Comparison of ENCODE assay signal across 18 cellular contexts in the genomic region with DNA sequence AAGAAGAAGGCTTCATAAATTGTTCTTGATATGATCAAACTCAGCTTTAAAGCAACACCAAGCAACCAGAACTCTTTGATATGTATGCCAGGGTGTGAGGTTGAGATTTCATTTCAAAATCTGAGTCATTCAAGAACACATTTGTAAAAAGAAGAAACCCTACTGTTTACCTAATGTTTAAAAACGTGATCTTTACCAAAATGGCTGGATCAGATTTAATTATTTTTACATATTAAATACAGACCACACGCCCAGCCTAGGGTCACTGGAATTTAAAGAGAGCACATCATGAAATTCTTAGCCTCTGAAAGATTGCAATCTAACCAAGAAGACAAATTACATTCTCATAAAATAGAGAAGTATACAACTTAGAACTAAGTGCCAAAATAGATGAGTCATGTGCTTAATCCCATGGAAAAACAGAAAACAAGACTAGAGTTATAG.
DNase-seq lines count a peak whose midpoint lies in the region; ATAC-seq and TF ChIP-seq lines count a peak whose summit lies in the region.
"Had no signal": no experiment of that assay in that cellular context is flagged by ENCODE, and none has a peak within 500 bp of the region (broad histone marks: within the 10 kb centered on the region; RNA-seq: fewer than 3 reads in every experiment).

No MANE protein-coding gene starts in this region.

- CTCF ChIA-PET in HCT116 (lab: Charles Lee) (interaction anchor here (1.7 kb wide), 1 partner anchor 9 kb away, joined by 4 read pairs; no protein-coding TSS in a partner anchor), Calu3 (lab: Charles Lee) (no interaction called here)

- H3K4me1 ChIP-seq in HCT116 (ENCODE audit: control insufficient read depth in 1 of 2, insufficient read depth in 2 of 2, low read length in 2 of 2) (peaks cover 15 to 37% of the 10 kb centered on the region in 2 experiments), foreskin keratinocyte (peaks cover 12% of the 10 kb centered on the region)
- H3K4me1 ChIP-seq: heart left ventricle had no signal

- no peak for TF ChIP-seq CTCF in HCT116 (IDR thresholded peaks at IDR 0.05 in 2 of 3, conservative IDR thresholded peaks at IDR 0.05 in 1 of 3; ENCODE audit: borderline replicate concordance in 1 of 3, insufficient read depth in 1 of 3, low read depth in 2 of 3, low read length in 2 of 3)
- no peak for TF ChIP-seq CTCF in astrocyte of the cerebellum (IDR thresholded peaks at IDR 0.05; ENCODE audit: low read depth, low read length, missing control alignments)
- TF ChIP-seq CTCF in foreskin keratinocyte (conservative IDR thresholded peaks at IDR 0.05), result no peak
- TF ChIP-seq CTCF in Calu3 (IDR thresholded peaks at IDR 0.05; ENCODE audit: unreplicated experiment), result no peak

- no peaks in the 10 kb centered on the region for H3K79me2 ChIP-seq in HCT116 (ENCODE audit: insufficient read depth, low read length)

- H2AFZ ChIP-seq in HCT116 (ENCODE audit: low read depth, low read length, poor library complexity, severe bottlenecking), result peak overlapping the region; percentile 98

- H3K4me3 Mint-ChIP-seq in Calu3 (ENCODE audit: low read depth, unreplicated experiment), result no peak overlapping the region
- H3K4me3 Mint-ChIP-seq: naive B cell had no signal

- peaks cover 0 to 9% of the 10 kb centered on the region in 2 experiments; a peak in 1 of 4 replicates for H3K36me3 ChIP-seq in HCT116 (ENCODE audit: control insufficient read depth in 1 of 2, insufficient read depth in 2 of 2, low read length in 2 of 2)
- H3K36me3 ChIP-seq: heart left ventricle, MG63 had no signal

- TF ChIP-seq RAD21 in HCT116 (IDR thresholded peaks at IDR 0.05; ENCODE audit: low read depth), result no peak

- no peaks in the 10 kb centered on the region for H3K9me3 Mint-ChIP-seq in Calu3 (ENCODE audit: low read depth, unreplicated experiment)

- H3K27ac Mint-ChIP-seq in Calu3 (ENCODE audit: unreplicated experiment), result no peak overlapping the region
- H3K27ac Mint-ChIP-seq: naive B cell had no signal

- H3K36me3 Mint-ChIP-seq in Calu3 (ENCODE audit: insufficient read depth, unreplicated experiment), result no peaks in the 10 kb centered on the region
- H3K36me3 Mint-ChIP-seq: naive B cell had no signal

- POLR2A ChIA-PET in HCT116 (lab: Charles Lee), result interaction anchor here (1.4 kb wide), 1 partner anchor 8 kb away, joined by 3 read pairs; no protein-coding TSS in a partner anchor

- in situ Hi-C loops in astrocyte of the cerebellum (cut with HindIII; ENCODE audit: low sequenced_read_pairs), result no loop called here

- H3K4me2 ChIP-seq in HCT116 (ENCODE audit: low read length), result peak overlapping the region; percentile 51

- no peak for TF ChIP-seq POLR2A in HCT116 (IDR thresholded peaks at IDR 0.05; ENCODE audit: borderline replicate concordance, extremely low read depth, insufficient read depth, insufficient read length)

- ATAC-seq in HCT116 (peak; percentile 59), foreskin keratinocyte (peak; percentile 53)
- ATAC-seq: heart left ventricle had no signal

- H3K9ac ChIP-seq in HCT116 (ENCODE audit: low read length), result peak overlapping the region; percentile 25

- 0 out of 4 replicates have a peak overlapping the region, but pooled peaks of 1 of the 2 experiments have one; percentile 15 for H3K4me3 ChIP-seq in HCT116 (replicated peaks in 1 of 2; ENCODE audit: low read depth in 1 of 2, low read length in 2 of 2)
- no peak overlapping the region for H3K4me3 ChIP-seq in astrocyte of the cerebellum (ENCODE audit: low read depth, low read length)
- H3K4me3 ChIP-seq: coronary artery, heart left ventricle, MG63 had no signal

- BruUV-seq in HCT116 (replicated peaks; lab: Mats Ljungman, UMichigan) (no TSS peak), Calu3 (replicated peaks; lab: Mats Ljungman, UMichigan) (no TSS peak)

- H4K20me1 ChIP-seq in HCT116 (ENCODE audit: insufficient read depth), result no peaks in the 10 kb centered on the region

- H3K27me3 ChIP-seq in HCT116 (ENCODE audit: insufficient read depth, low read length), result no peaks in the 10 kb centered on the region
- no peaks in the 10 kb centered on the region for H3K27me3 ChIP-seq in foreskin keratinocyte
- H3K27me3 ChIP-seq: heart left ventricle, MG63 had no signal

- intact Hi-C loops in HCT116 (cut with micrococcal nuclease), result no loop called here
- intact Hi-C loops in Calu3 (cut with micrococcal nuclease; ENCODE audit: unreplicated experiment), result no loop called here

- RAD21 ChIA-PET in HCT116 (lab: Charles Lee; ENCODE audit: low non-redundant PET in 1 of 2, low total read pairs in 2 of 2, uncharacterized antibody in 2 of 2, unreplicated experiment in 2 of 2), result no interaction called here

- peaks cover 0 to 9% of the 10 kb centered on the region in 2 experiments; a peak in 1 of 4 replicates for H3K9me3 ChIP-seq in HCT116 (ENCODE audit: control insufficient read depth in 1 of 2, insufficient read depth in 1 of 2, low read depth in 1 of 2, low read length in 2 of 2)
- H3K9me3 ChIP-seq: MG63 had no signal

- peak; percentile 70 for DNase-seq in EL
- no peak for DNase-seq in HCT116 (ENCODE audit: low read depth, low spot score)
- DNase-seq in astrocyte of the cerebellum (ENCODE audit: low read depth), result peak; percentile 24
- no peak for DNase-seq in foreskin keratinocyte
- DNase-seq in hippocampal formation (lab: John Stamatoyannopoulos, UW), result no peak
- DNase-seq in Calu3, result no peak
- no peak for DNase-seq in NCI-H2227 (lab: John Stamatoyannopoulos, UW; ENCODE audit: unreplicated experiment)
- DNase-seq: activated gamma-delta T cell, anterior cingulate cortex, heart left ventricle, MG63, naive B cell, NCI-H187 treated with DMSO at 0.1 percent for 48 hours, posterior cingulate gyrus, small intestine had no signal

- H3K27ac ChIP-seq in HCT116 (ENCODE audit: low read depth, low read length) (peak overlapping the region; percentile 74; the same call in 1 of the 2 replicates), foreskin keratinocyte (no peak overlapping the region)
- H3K27ac ChIP-seq: C4-2B, coronary artery, epithelial cell of prostate, heart left ventricle had no signal

- H3K27me3 Mint-ChIP-seq in Calu3 (ENCODE audit: unreplicated experiment), result no peaks in the 10 kb centered on the region
- H3K27me3 Mint-ChIP-seq: naive B cell had no signal

- H3K9me2 ChIP-seq in HCT116 (ENCODE audit: insufficient read depth), result no peaks in the 10 kb centered on the region

- no peaks in the 10 kb centered on the region for H3K4me1 Mint-ChIP-seq in Calu3 (ENCODE audit: low read depth, unreplicated experiment)
- H3K4me1 Mint-ChIP-seq: naive B cell had no signal

TF ChIP-seq in HCT116, 20 proteins besides CTCF, POLR2A, EP300 and RAD21:
- no peak for TF ChIP-seq ZNF274 (IDR thresholded peaks at IDR 0.05; ENCODE audit: low read depth, low read length)
- TF ChIP-seq TCF7L2 (IDR thresholded peaks at IDR 0.05; ENCODE audit: borderline replicate concordance, extremely low read depth, insufficient read depth, insufficient read length), result peak; percentile 53
- TF ChIP-seq JUND (IDR thresholded peaks at IDR 0.05), result peak; percentile 63
- TF ChIP-seq FOSL1 (IDR thresholded peaks at IDR 0.05; ENCODE audit: low read depth), result peak; percentile 49
- TF ChIP-seq SP1 (IDR thresholded peaks at IDR 0.05; ENCODE audit: low read depth), result peak; percentile 45; the same call in 1 of the 2 replicates
- TF ChIP-seq CEBPB (IDR thresholded peaks at IDR 0.05; ENCODE audit: low read depth), result peak; percentile 27; the same call in 1 of the 2 replicates
- no peak for TF ChIP-seq EZH2phosphoT487 (IDR thresholded peaks at IDR 0.05; ENCODE audit: borderline replicate concordance)
TF ChIP-seq in HCT116: peak in this region for 5.

Comparison
In these comparisons a context has a peak if more than half of its experiments do, and no peak if none do; other contexts are left out.
1. DNase-seq: peak in EL (single experiment) and astrocyte of the cerebellum (single experiment); none in HCT116 (single experiment), foreskin keratinocyte (0 of 2), hippocampal formation (0 of 2), Calu3 (single experiment) and NCI-H2227 (single experiment).